1 cellular context compared by ENCODE assay signal in genomic region chr19:18571564-18572344, GRCh38.
A peak's percentile ranks its signal among the peaks of the same experiment; 100 is the strongest.
TF ChIP-seq lines count a peak whose summit lies in the region.

Gene UBA52, plus strand, starts transcription at chr19:18571857. Its CDS starts 1,444 bp downstream, at chr19:18573301.

TF ChIP-seq in HEK293, 187 proteins besides CTCF, POLR2A, EP300 and RAD21 (continued from another document and continues in another):
- TF ChIP-seq ZNF280C (tag by site-specific recombination; IDR thresholded peaks at IDR 0.05) (no peak), ZNF707 (tag by site-specific recombination; IDR thresholded peaks at IDR 0.05) (no peak), ZSCAN30 (tag by site-specific recombination; IDR thresholded peaks at IDR 0.05) (peak; percentile 27; the same call in 1 of the 2 replicates), ZNF148 (tag by site-specific recombination; IDR thresholded peaks at IDR 0.05; ENCODE audit: borderline replicate concordance) (no peak), ZNF140 (tag by site-specific recombination; IDR thresholded peaks at IDR 0.05) (no peak), ZBTB7A (tag by site-specific recombination; IDR thresholded peaks at IDR 0.05; ENCODE audit: low read depth) (peak; percentile 60), ZFP41 (tag by site-specific recombination; IDR thresholded peaks at IDR 0.05; ENCODE audit: borderline replicate concordance) (no peak), INSM2 (tag by site-specific recombination; IDR thresholded peaks at IDR 0.05) (no peak; the same call in 1 of the 2 replicates), IKZF3 (tag by site-specific recombination; IDR thresholded peaks at IDR 0.05) (no peak), ZNF433 (tag by site-specific recombination; IDR thresholded peaks at IDR 0.05; ENCODE audit: low read depth) (no peak), PRDM10 (tag by site-specific recombination; IDR thresholded peaks at IDR 0.05) (peak; percentile 61; the same call in 1 of the 2 replicates), ZNF155 (tag by site-specific recombination; IDR thresholded peaks at IDR 0.05) (no peak), SCRT2 (tag by site-specific recombination; IDR thresholded peaks at IDR 0.05) (no peak), ZNF132 (tag by site-specific recombination; IDR thresholded peaks at IDR 0.05; ENCODE audit: borderline replicate concordance) (no peak), ZNF530 (tag by site-specific recombination; IDR thresholded peaks at IDR 0.05; ENCODE audit: low read depth) (no peak), ZNF660 (tag by site-specific recombination; IDR thresholded peaks at IDR 0.05) (peak; percentile 77), HIC1 (tag by site-specific recombination; IDR thresholded peaks at IDR 0.05) (peak; percentile 49; the same call in 1 of the 2 replicates), ZNF776 (tag by site-specific recombination; IDR thresholded peaks at IDR 0.05; ENCODE audit: borderline replicate concordance) (no peak), ZBTB11 (tag by site-specific recombination; conservative IDR thresholded peaks at IDR 0.05; ENCODE audit: low read depth) (peak; percentile 86), TCF7L2 (IDR thresholded peaks at IDR 0.05; ENCODE audit: borderline replicate concordance, low read depth, low read length) (no peak), ZNF350 (tag by site-specific recombination; IDR thresholded peaks at IDR 0.05) (no peak), YY1 (tag by site-specific recombination; IDR thresholded peaks at IDR 0.05) (peak; percentile 97), ZNF510 (tag by site-specific recombination; IDR thresholded peaks at IDR 0.05; ENCODE audit: insufficient replicate concordance) (no peak), PBX3 (CRISPR knock-in tag; IDR thresholded peaks at IDR 0.05) (peak; percentile 86), RBAK (tag by site-specific recombination; IDR thresholded peaks at IDR 0.05) (no peak), ZNF501 (tag by site-specific recombination; IDR thresholded peaks at IDR 0.05) (0 out of 2 replicates have a peak, but pooled peaks have one; percentile 34), SP3 (tag by site-specific recombination; IDR thresholded peaks at IDR 0.05) (peak; percentile 97), ZNF112 (tag by site-specific recombination; IDR thresholded peaks at IDR 0.05) (no peak), ZNF223 (tag by site-specific recombination; IDR thresholded peaks at IDR 0.05) (no peak), ZNF202 (tag by site-specific recombination; IDR thresholded peaks at IDR 0.05; ENCODE audit: borderline replicate concordance) (no peak), ZNF221 (tag by site-specific recombination; IDR thresholded peaks at IDR 0.05; ENCODE audit: borderline replicate concordance) (no peak), WT1 (tag by site-specific recombination; IDR thresholded peaks at IDR 0.05) (peak; percentile 26; the same call in 1 of the 2 replicates), KLF10 (tag by site-specific recombination; IDR thresholded peaks at IDR 0.05) (peak; percentile 87), REST (tag by site-specific recombination; IDR thresholded peaks at IDR 0.05) (no peak), ZNF544 (tag by site-specific recombination; IDR thresholded peaks at IDR 0.05) (no peak), MZF1 (tag by site-specific recombination; IDR thresholded peaks at IDR 0.05; ENCODE audit: borderline replicate concordance) (no peak), ZNF658 (tag by site-specific recombination; IDR thresholded peaks at IDR 0.05) (no peak)
